Comparison of ENCODE assay signal across 8 cellular contexts in the genomic region with DNA sequence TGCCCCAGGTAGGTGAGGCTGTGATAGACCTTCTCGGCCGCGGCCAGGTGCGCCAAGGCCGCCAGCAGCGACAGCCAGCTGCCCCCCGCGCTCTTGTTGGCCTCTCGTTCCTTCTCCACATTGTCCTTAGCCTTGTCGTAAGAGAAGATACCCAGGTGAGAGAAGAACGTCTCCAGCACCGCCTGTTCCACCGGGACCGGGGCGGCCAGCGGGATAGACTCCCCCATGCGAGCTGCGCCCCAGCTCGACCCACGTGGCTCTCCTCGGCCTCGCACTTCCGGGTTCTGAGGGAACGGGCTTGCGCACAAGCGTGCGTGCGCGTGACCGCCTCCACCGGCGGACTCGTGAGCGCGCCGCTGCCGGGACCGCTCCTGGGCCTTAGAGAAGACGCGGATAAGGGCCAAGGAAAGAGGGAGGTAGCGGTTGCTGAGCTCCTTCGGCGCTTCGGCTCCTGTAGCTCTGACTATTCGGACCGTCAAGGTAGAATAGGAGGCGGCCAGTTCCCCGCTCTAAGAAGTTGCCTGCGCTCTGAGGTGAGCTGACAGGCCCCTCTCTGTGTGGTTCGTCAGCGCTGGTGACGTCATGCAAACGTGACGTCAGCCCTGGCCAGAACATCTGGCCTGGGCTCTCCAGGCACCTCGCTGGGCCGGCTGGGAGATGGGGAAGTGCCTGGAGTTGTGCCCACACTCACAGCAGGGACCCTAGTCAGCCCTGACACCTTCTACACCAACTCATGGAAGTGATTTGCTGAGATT. TPM values are rescaled to one million over a fixed set of nuclear protein-coding genes. Genes with fewer than 3 reads are reported as not detected.
DNase-seq lines count a peak whose midpoint lies in the region; ATAC-seq and TF ChIP-seq lines count a peak whose summit lies in the region.

Gene KICS2, minus strand, starts transcription at position 286 of the 755 bp plus-strand sequence. Its CDS starts 59 bp downstream, at position 227.

- peak; percentile 85 to 96 (median 93) for DNase-seq in CD4-positive, CD25-positive, alpha-beta regulatory T cell
- DNase-seq in NCI-H748 treated with DMSO at 0.1 percent for 48 hours (lab: John Stamatoyannopoulos, UW) (peak; percentile 79), dermis microvascular lymphatic vessel endothelial cell (ENCODE audit: low read depth in 2 of 2) (peak; percentile 84 to 94), right lobe of liver (peak; percentile 94 to 96 (median 95))
- peak; percentile 87 to 91 for DNase-seq in activated CD4-positive, alpha-beta T cell treated with anti-CD3 and anti-CD28 coated beads, Interleukin-2, amount 50 U/mL, for 48 hours
- DNase-seq in stimulated activated CD4-positive, alpha-beta T cell treated with anti-CD3 and anti-CD28 coated beads, Interleukin-4, amount 100 ng/mL, for 24 hours, result peak; percentile 91

- WGBS in right lobe of liver (ENCODE audit: insufficient coverage, low coverage, low lambda C conversion rate, missing lambda C conversion rate), result 0% methylated on average over 21 of the region's 56 CpGs

- H3K36me3 ChIP-seq in CD4-positive, CD25-positive, alpha-beta regulatory T cell (ENCODE audit: control insufficient read depth, insufficient read depth, low read length), result no peaks in the 10 kb centered on the region
- no peaks in the 10 kb centered on the region for H3K36me3 ChIP-seq in right lobe of liver

- peak in 2 of 4 donors; percentile 4 to 12 for TF ChIP-seq CTCF in right lobe of liver (IDR thresholded peaks at IDR 0.05)

- H3K27me3 Mint-ChIP-seq in CD4-positive, CD25-positive, alpha-beta regulatory T cell, result peaks cover 35% of the 10 kb centered on the region

- no peaks in the 10 kb centered on the region for H3K9me3 Mint-ChIP-seq in CD4-positive, CD25-positive, alpha-beta regulatory T cell

- H3K9me3 ChIP-seq in CD4-positive, CD25-positive, alpha-beta regulatory T cell (ENCODE audit: control insufficient read depth in 2 of 2, low read length in 2 of 2), result no peaks in the 10 kb centered on the region
- H3K9me3 ChIP-seq in right lobe of liver, result no peaks in the 10 kb centered on the region

- peak within 1 kb of the TSS; percentile 91 for H3K4me3 ChIP-seq in CD4-positive, CD25-positive, alpha-beta regulatory T cell (ENCODE audit: low read depth, low read length)
- peak within 1 kb of the TSS; percentile 76 to 87 (median 79) for H3K4me3 ChIP-seq in right lobe of liver

- TF ChIP-seq POLR2A in right lobe of liver (IDR thresholded peaks at IDR 0.05), result peak; percentile 94

- H3K27ac Mint-ChIP-seq in CD4-positive, CD25-positive, alpha-beta regulatory T cell, result peak within 1 kb of the TSS; percentile 99 to 100 (median 99)

- H3K4me1 Mint-ChIP-seq in CD4-positive, CD25-positive, alpha-beta regulatory T cell, result peaks cover 25 to 50% (median 39%) of the 10 kb centered on the region in 4 donors

- H3K36me3 Mint-ChIP-seq in CD4-positive, CD25-positive, alpha-beta regulatory T cell, result no peaks in the 10 kb centered on the region

- intact Hi-C loops in right lobe of liver (cut with DNase I), result no loop called here

- H3K4me3 Mint-ChIP-seq in CD4-positive, CD25-positive, alpha-beta regulatory T cell, result peak within 1 kb of the TSS; percentile 95 to 99 (median 98)

- peaks cover 3% of the 10 kb centered on the region for H3K27me3 ChIP-seq in CD4-positive, CD25-positive, alpha-beta regulatory T cell (ENCODE audit: control insufficient read depth, insufficient read depth, low read length)
- no peaks in the 10 kb centered on the region for H3K27me3 ChIP-seq in right lobe of liver

- H3K4me1 ChIP-seq in CD4-positive, CD25-positive, alpha-beta regulatory T cell (ENCODE audit: control insufficient read depth, insufficient read depth, low read length, poor library complexity, severe bottlenecking), result peaks cover 32% of the 10 kb centered on the region
- peaks cover 0 to 11% (median 0%) of the 10 kb centered on the region in 4 donors for H3K4me1 ChIP-seq in right lobe of liver

- ATAC-seq in CD4-positive, CD25-positive, alpha-beta regulatory T cell (ENCODE audit: low read depth in 2 of 2), result peak; percentile 92
- peak; percentile 97 for ATAC-seq in GM19397 (IDR thresholded peaks at IDR 0.05; ENCODE audit: unreplicated experiment)
- peak; percentile 89 for ATAC-seq in HG03565 (IDR thresholded peaks at IDR 0.05; ENCODE audit: unreplicated experiment)
- peak; percentile 98 to 99 (median 98) for ATAC-seq in right lobe of liver

- peak within 1 kb of the TSS; percentile 95 for H3K27ac ChIP-seq in CD4-positive, CD25-positive, alpha-beta regulatory T cell (ENCODE audit: insufficient read depth, low read length, poor library complexity, severe bottlenecking)
- peak within 1 kb of the TSS; percentile 74 to 96 (median 91) for H3K27ac ChIP-seq in right lobe of liver

RNA-seq across cellular contexts. Expression of gene KICS2, which starts in this region (rescaled TPM):
- 26.7 TPM for total RNA-seq in CD4-positive, CD25-positive, alpha-beta regulatory T cell
- polyA plus RNA-seq in CD4-positive, CD25-positive, alpha-beta regulatory T cell, result 10 to 100 TPM; 10.8 to 16.0 (median 11.5) TPM
- total RNA-seq in dermis microvascular lymphatic vessel endothelial cell (3.2 and 3.7 TPM in 2 replicates), right lobe of liver (10 to 100 TPM in 2 of 6 experiments, 1 to 10 TPM in 4; 4.4 to 11.0 (median 7.6) TPM)

Comparison
In these comparisons a context has a peak if more than half of its experiments do, and no peak if none do; other contexts are left out.
1. Peak in every context shown above with its lines: DNase-seq, ATAC-seq, H3K4me3 ChIP-seq and H3K27ac ChIP-seq.